Comparison of ENCODE assay signal across 3 cellular contexts in genomic region chr12:71538807-71539206, GRCh38.
"Had no signal": no experiment of that assay in that cellular context is flagged by ENCODE, and none has a peak within 500 bp of the region (broad histone marks: within the 10 kb centered on the region; RNA-seq: fewer than 3 reads in every experiment).

No MANE protein-coding gene starts in this region.

- DNase-seq: GDM1, GF-D8 had no signal

- H3K4me3 ChIP-seq: GM12878 had no signal

- ATAC-seq: GM12878 had no signal
